2 cellular contexts compared by ENCODE assay signal in the genomic region with DNA sequence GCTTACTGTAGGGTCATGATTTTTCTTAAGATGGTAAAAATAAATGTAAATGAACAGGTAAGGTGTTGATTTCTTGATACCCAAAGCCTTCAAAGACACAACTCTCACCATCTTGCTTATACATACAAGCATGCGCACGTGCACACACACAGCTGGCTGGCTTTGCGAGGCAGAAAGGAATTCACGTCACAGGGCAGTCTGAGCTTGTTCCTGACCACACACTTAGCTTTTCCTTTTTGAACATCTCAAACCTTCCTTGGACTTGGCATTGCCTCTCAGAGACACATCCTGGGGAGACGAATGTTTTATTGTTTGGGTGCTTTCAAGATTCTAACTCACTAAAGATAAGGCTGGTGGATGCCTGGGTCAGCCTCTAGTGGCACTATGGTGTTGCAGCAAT.
TF ChIP-seq lines count a peak whose summit lies in the region.

No MANE protein-coding gene starts in this region.

TF ChIP-seq in SK-N-SH, 30 proteins besides CTCF, POLR2A, EP300 and RAD21:
- TF ChIP-seq, protein P1, sequence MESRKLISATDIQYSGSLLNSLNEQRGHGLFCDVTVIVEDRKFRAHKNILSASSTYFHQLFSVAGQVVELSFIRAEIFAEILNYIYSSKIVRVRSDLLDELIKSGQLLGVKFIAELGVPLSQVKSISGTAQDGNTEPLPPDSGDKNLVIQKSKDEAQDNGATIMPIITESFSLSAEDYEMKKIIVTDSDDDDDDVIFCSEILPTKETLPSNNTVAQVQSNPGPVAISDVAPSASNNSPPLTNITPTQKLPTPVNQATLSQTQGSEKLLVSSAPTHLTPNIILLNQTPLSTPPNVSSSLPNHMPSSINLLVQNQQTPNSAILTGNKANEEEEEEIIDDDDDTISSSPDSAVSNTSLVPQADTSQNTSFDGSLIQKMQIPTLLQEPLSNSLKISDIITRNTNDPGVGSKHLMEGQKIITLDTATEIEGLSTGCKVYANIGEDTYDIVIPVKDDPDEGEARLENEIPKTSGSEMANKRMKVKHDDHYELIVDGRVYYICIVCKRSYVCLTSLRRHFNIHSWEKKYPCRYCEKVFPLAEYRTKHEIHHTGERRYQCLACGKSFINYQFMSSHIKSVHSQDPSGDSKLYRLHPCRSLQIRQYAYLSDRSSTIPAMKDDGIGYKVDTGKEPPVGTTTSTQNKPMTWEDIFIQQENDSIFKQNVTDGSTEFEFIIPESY (IDR thresholded peaks at IDR 0.05; ENCODE audit: borderline replicate concordance, low read depth) = no peak
- TF ChIP-seq JUND (IDR thresholded peaks at IDR 0.05) (no peak), GABPA (IDR thresholded peaks at IDR 0.05; ENCODE audit: low read depth) (no peak), POLR2AphosphoS5 (IDR thresholded peaks at IDR 0.05; ENCODE audit: low read depth, low read length) (no peak), TCF12 (IDR thresholded peaks at IDR 0.05) (no peak), ELF1 (IDR thresholded peaks at IDR 0.05) (no peak), RFX5 (IDR thresholded peaks at IDR 0.05; ENCODE audit: low read length) (no peak), SIN3A (IDR thresholded peaks at IDR 0.05; ENCODE audit: borderline replicate concordance, low read depth, low read length) (no peak), USF2 (IDR thresholded peaks at IDR 0.05; ENCODE audit: borderline replicate concordance, low read depth, low read length) (no peak), RXRA (IDR thresholded peaks at IDR 0.05; ENCODE audit: borderline replicate concordance, low read depth) (no peak), NFIC (IDR thresholded peaks at IDR 0.05; ENCODE audit: borderline replicate concordance) (no peak), RCOR1 (IDR thresholded peaks at IDR 0.05; ENCODE audit: low read length) (no peak), FOSL2 (IDR thresholded peaks at IDR 0.05; ENCODE audit: borderline replicate concordance, low read depth) (no peak), GATA2 (CRISPR knock-in tag; IDR thresholded peaks at IDR 0.05) (no peak), CHD2 (IDR thresholded peaks at IDR 0.05; ENCODE audit: low read length, partially characterized antibody) (no peak), MEF2A (IDR thresholded peaks at IDR 0.05; ENCODE audit: borderline replicate concordance, low read depth) (no peak), YY1 (IDR thresholded peaks at IDR 0.05; ENCODE audit: low read depth) (no peak), NRF1 (IDR thresholded peaks at IDR 0.05; ENCODE audit: low read depth, low read length) (no peak)
- TF ChIP-seq, protein P2, sequence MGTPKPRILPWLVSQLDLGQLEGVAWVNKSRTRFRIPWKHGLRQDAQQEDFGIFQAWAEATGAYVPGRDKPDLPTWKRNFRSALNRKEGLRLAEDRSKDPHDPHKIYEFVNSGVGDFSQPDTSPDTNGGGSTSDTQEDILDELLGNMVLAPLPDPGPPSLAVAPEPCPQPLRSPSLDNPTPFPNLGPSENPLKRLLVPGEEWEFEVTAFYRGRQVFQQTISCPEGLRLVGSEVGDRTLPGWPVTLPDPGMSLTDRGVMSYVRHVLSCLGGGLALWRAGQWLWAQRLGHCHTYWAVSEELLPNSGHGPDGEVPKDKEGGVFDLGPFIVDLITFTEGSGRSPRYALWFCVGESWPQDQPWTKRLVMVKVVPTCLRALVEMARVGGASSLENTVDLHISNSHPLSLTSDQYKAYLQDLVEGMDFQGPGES (IDR thresholded peaks at IDR 0.05; ENCODE audit: low read depth, low read length) = no peak
- TF ChIP-seq, protein P3, sequence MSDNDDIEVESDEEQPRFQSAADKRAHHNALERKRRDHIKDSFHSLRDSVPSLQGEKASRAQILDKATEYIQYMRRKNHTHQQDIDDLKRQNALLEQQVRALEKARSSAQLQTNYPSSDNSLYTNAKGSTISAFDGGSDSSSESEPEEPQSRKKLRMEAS (IDR thresholded peaks at IDR 0.05; ENCODE audit: low read depth) = no peak
TF ChIP-seq in SK-N-SH: peak in this region for 0.

TF ChIP-seq in SK-N-SH treated with all-trans-retinoic acid at 6 μM for 48 hours, 23 proteins besides CTCF, POLR2A, EP300 and RAD21:
- TF ChIP-seq ZNF565 (CRISPR knock-in tag; conservative IDR thresholded peaks at IDR 0.05; ENCODE audit: low read depth) (no peak), BACH2 (CRISPR knock-in tag; IDR thresholded peaks at IDR 0.05; ENCODE audit: borderline replicate concordance) (no peak), ARNTL (CRISPR knock-in tag; IDR thresholded peaks at IDR 0.05; ENCODE audit: borderline replicate concordance, low read depth) (no peak), ZNF70 (CRISPR knock-in tag; IDR thresholded peaks at IDR 0.05) (no peak), CSRNP3 (CRISPR knock-in tag; IDR thresholded peaks at IDR 0.05) (no peak), TOX (CRISPR knock-in tag; IDR thresholded peaks at IDR 0.05; ENCODE audit: borderline replicate concordance) (no peak), OSR1 (CRISPR knock-in tag; IDR thresholded peaks at IDR 0.05) (no peak), CSDC2 (CRISPR knock-in tag; IDR thresholded peaks at IDR 0.05) (no peak), ISL1 (CRISPR knock-in tag; IDR thresholded peaks at IDR 0.05) (no peak), ZFP30 (CRISPR knock-in tag; IDR thresholded peaks at IDR 0.05) (no peak), GLIS3 (CRISPR knock-in tag; IDR thresholded peaks at IDR 0.05) (no peak), PPARA (CRISPR knock-in tag; IDR thresholded peaks at IDR 0.05; ENCODE audit: borderline replicate concordance) (no peak), TCF4 (CRISPR knock-in tag; IDR thresholded peaks at IDR 0.05; ENCODE audit: borderline replicate concordance) (no peak), ZNF8 (CRISPR knock-in tag; IDR thresholded peaks at IDR 0.05) (no peak)
- TF ChIP-seq, protein P4, sequence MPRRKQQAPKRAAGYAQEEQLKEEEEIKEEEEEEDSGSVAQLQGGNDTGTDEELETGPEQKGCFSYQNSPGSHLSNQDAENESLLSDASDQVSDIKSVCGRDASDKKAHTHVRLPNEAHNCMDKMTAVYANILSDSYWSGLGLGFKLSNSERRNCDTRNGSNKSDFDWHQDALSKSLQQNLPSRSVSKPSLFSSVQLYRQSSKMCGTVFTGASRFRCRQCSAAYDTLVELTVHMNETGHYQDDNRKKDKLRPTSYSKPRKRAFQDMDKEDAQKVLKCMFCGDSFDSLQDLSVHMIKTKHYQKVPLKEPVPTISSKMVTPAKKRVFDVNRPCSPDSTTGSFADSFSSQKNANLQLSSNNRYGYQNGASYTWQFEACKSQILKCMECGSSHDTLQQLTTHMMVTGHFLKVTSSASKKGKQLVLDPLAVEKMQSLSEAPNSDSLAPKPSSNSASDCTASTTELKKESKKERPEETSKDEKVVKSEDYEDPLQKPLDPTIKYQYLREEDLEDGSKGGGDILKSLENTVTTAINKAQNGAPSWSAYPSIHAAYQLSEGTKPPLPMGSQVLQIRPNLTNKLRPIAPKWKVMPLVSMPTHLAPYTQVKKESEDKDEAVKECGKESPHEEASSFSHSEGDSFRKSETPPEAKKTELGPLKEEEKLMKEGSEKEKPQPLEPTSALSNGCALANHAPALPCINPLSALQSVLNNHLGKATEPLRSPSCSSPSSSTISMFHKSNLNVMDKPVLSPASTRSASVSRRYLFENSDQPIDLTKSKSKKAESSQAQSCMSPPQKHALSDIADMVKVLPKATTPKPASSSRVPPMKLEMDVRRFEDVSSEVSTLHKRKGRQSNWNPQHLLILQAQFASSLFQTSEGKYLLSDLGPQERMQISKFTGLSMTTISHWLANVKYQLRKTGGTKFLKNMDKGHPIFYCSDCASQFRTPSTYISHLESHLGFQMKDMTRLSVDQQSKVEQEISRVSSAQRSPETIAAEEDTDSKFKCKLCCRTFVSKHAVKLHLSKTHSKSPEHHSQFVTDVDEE (CRISPR knock-in tag; IDR thresholded peaks at IDR 0.05) = no peak
- TF ChIP-seq, protein P5, sequence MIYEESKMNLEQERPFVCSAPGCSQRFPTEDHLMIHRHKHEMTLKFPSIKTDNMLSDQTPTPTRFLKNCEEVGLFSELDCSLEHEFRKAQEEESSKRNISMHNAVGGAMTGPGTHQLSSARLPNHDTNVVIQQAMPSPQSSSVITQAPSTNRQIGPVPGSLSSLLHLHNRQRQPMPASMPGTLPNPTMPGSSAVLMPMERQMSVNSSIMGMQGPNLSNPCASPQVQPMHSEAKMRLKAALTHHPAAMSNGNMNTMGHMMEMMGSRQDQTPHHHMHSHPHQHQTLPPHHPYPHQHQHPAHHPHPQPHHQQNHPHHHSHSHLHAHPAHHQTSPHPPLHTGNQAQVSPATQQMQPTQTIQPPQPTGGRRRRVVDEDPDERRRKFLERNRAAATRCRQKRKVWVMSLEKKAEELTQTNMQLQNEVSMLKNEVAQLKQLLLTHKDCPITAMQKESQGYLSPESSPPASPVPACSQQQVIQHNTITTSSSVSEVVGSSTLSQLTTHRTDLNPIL (CRISPR knock-in tag; IDR thresholded peaks at IDR 0.05; ENCODE audit: low read depth) = no peak
- TF ChIP-seq, protein P6, sequence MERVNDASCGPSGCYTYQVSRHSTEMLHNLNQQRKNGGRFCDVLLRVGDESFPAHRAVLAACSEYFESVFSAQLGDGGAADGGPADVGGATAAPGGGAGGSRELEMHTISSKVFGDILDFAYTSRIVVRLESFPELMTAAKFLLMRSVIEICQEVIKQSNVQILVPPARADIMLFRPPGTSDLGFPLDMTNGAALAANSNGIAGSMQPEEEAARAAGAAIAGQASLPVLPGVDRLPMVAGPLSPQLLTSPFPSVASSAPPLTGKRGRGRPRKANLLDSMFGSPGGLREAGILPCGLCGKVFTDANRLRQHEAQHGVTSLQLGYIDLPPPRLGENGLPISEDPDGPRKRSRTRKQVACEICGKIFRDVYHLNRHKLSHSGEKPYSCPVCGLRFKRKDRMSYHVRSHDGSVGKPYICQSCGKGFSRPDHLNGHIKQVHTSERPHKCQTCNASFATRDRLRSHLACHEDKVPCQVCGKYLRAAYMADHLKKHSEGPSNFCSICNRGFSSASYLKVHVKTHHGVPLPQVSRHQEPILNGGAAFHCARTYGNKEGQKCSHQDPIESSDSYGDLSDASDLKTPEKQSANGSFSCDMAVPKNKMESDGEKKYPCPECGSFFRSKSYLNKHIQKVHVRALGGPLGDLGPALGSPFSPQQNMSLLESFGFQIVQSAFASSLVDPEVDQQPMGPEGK (CRISPR knock-in tag; IDR thresholded peaks at IDR 0.05; ENCODE audit: borderline replicate concordance) = no peak
